ENCODE assay signal across 24 cellular contexts in genomic region chr16:27382187-27382855, GRCh38. TPM values are rescaled to one million over a fixed set of nuclear protein-coding genes. Genes with fewer than 3 reads are reported as not detected.
A peak's percentile ranks its signal among the peaks of the same experiment; 100 is the strongest.
DNase-seq lines count a peak whose midpoint lies in the region; ATAC-seq, FAIRE-seq and TF ChIP-seq lines count a peak whose summit lies in the region.
"Had no signal": no experiment of that assay in that cellular context is flagged by ENCODE, and none has a peak within 500 bp of the region (broad histone marks: within the 10 kb centered on the region; RNA-seq: fewer than 3 reads in every experiment).

No MANE protein-coding gene starts in this region.

- no peak overlapping the region for H3K9ac ChIP-seq in H1 (replicated peaks in 1 of 4; ENCODE audit: extremely low read depth in 1 of 4, low read depth in 3 of 4, low read length in 3 of 4)
- H3K9ac ChIP-seq: SK-N-SH had no signal

- no peak overlapping the region for H2BK120ac ChIP-seq in H1 (replicated peaks; ENCODE audit: low read depth, low read length)

- ATAC-seq in stimulated activated naive B cell treated with anti-CD40 and anti-IgM and Interleukin-4, amounts not matched to agents 10 μg/mL and 1 μg/mL and 100 μg/mL, for 72 hours (replicated peaks), result no peak
- ATAC-seq in sciatic nerve, result no peak
- ATAC-seq: activated T-cell treated with anti-CD3 and anti-CD28 coated beads, Interleukin-2, amount 50 U/mL, for 72 hours; gastroesophageal sphincter; left colon had no signal

- no peak overlapping the region for H2BK12ac ChIP-seq in H1 (ENCODE audit: low read depth, low read length)

- intact Hi-C loops in sciatic nerve (cut with DNase I), result no loop called here

- no peak overlapping the region for H4K8ac ChIP-seq in H1 (ENCODE audit: extremely low read depth, insufficient read depth, low read length)

- no peak overlapping the region for H2AK5ac ChIP-seq in H1 (ENCODE audit: low read depth, low read length)

- H3K14ac ChIP-seq in H1 (ENCODE audit: insufficient read length), result no peak overlapping the region

- H2AFZ ChIP-seq in H1 (ENCODE audit: low read length), result no peak overlapping the region

- no peaks in the 10 kb centered on the region for H3K27me3 Mint-ChIP-seq in stimulated activated naive B cell treated with anti-CD40 and anti-IgM and Interleukin-4, amounts not matched to agents 10 μg/mL and 1 μg/mL and 100 μg/mL, for 72 hours
- H3K27me3 Mint-ChIP-seq: activated CD4-positive, alpha-beta T cell treated with anti-CD3 and anti-CD28 coated beads, Interleukin-2, amount 10 ng/mL, durations not matched to agents 24 days and 14 days had no signal

- no peaks in the 10 kb centered on the region for H3K23me2 ChIP-seq in H1 (ENCODE audit: low read depth, low read length)

- CTCF ChIA-PET in H1 (lab: Charles Lee; ENCODE audit: partially characterized antibody), result no interaction called here

- H3K4me2 ChIP-seq in H1 (ENCODE audit: insufficient read depth in 1 of 2, low read depth in 2 of 2, low read length in 2 of 2), result no peak overlapping the region
- H3K4me2 ChIP-seq: SK-N-SH had no signal

- no peaks in the 10 kb centered on the region for H3K36me3 ChIP-seq in H1 (ENCODE audit: control insufficient read depth in 2 of 4, insufficient read depth in 4 of 4, low read length in 3 of 4)
- H3K36me3 ChIP-seq: gastroesophageal sphincter had no signal

- no peaks in the 10 kb centered on the region for H4K20me1 ChIP-seq in H1 (replicated peaks in 1 of 2; ENCODE audit: control insufficient read depth in 1 of 2, insufficient read depth in 2 of 2, low read length in 2 of 2)

- no peaks in the 10 kb centered on the region for H3K9me3 ChIP-seq in H1 (ENCODE audit: insufficient read depth in 2 of 2, low read depth in 1 of 2, low read length in 1 of 2)
- H3K9me3 ChIP-seq: SK-N-SH had no signal

- no peak overlapping the region for H3K4ac ChIP-seq in H1 (replicated peaks; ENCODE audit: insufficient read length, low read depth, low read length)

- POLR2A ChIA-PET in H1 (lab: Charles Lee; ENCODE audit: partially characterized antibody), result interaction anchor here (1.0 to 1.1 kb wide), 2 partner anchors 19 to 198 kb away, joined by 3 read pairs; no protein-coding TSS in a partner anchor

- TF ChIP-seq EP300 in H1 (IDR thresholded peaks at IDR 0.05; ENCODE audit: borderline replicate concordance in 1 of 2, low read depth in 2 of 2, low read length in 2 of 2), result no peak

- H3K79me1 ChIP-seq in H1 (ENCODE audit: low read depth, low read length), result no peaks in the 10 kb centered on the region

- peaks cover 4 to 11% of the 10 kb centered on the region in 2 donors for H3K9me3 Mint-ChIP-seq in stimulated activated naive B cell treated with anti-CD40 and anti-IgM and Interleukin-4, amounts not matched to agents 10 μg/mL and 1 μg/mL and 100 μg/mL, for 72 hours

- TF ChIP-seq POLR2A in H1 (IDR thresholded peaks at IDR 0.05; ENCODE audit: control extremely low read depth in 1 of 2, low read depth in 2 of 2, low read length in 2 of 2), result no peak

- no peak for TF ChIP-seq CTCF in H1 (IDR thresholded peaks at IDR 0.05; ENCODE audit: control extremely low read depth in 1 of 3, insufficient read depth in 1 of 3, low read depth in 1 of 3, low read length in 3 of 3)

- H3K4me1 ChIP-seq in H1 (replicated peaks in 1 of 4; ENCODE audit: control insufficient read depth in 3 of 4, insufficient read depth in 4 of 4, low read length in 3 of 4), result no peaks in the 10 kb centered on the region; a peak in 2 of 7 replicates
- H3K4me1 ChIP-seq: gastroesophageal sphincter had no signal

- H3K4me3 Mint-ChIP-seq in stimulated activated naive B cell treated with anti-CD40 and anti-IgM and Interleukin-4, amounts not matched to agents 10 μg/mL and 1 μg/mL and 100 μg/mL, for 72 hours, result peak overlapping the region in 1 of 2 donors; percentile 0
- H3K4me3 Mint-ChIP-seq: activated CD4-positive, alpha-beta T cell treated with anti-CD3 and anti-CD28 coated beads, Interleukin-2, amount 10 ng/mL, durations not matched to agents 24 days and 14 days; activated T-cell treated with anti-CD3 and anti-CD28 coated beads, Interleukin-2, amount 50 U/mL, for 72 hours had no signal

- peak overlapping the region; percentile 18; the same call in 1 of the 2 replicates for H2BK15ac ChIP-seq in H1 (ENCODE audit: low read length)

- H4K91ac ChIP-seq in H1 (replicated peaks; ENCODE audit: insufficient read length, low read length), result no peak overlapping the region

- H3K27ac Mint-ChIP-seq in stimulated activated naive B cell treated with anti-CD40 and anti-IgM and Interleukin-4, amounts not matched to agents 10 μg/mL and 1 μg/mL and 100 μg/mL, for 72 hours, result peak overlapping the region; percentile 70
- H3K27ac Mint-ChIP-seq: activated CD4-positive, alpha-beta T cell treated with anti-CD3 and anti-CD28 coated beads, Interleukin-2, amount 10 ng/mL, durations not matched to agents 24 days and 14 days; activated T-cell treated with anti-CD3 and anti-CD28 coated beads, Interleukin-2, amount 50 U/mL, for 72 hours had no signal

- no peak for TF ChIP-seq RAD21 in H1 (IDR thresholded peaks at IDR 0.05 in 1 of 2, conservative IDR thresholded peaks at IDR 0.05 in 1 of 2; ENCODE audit: low read depth in 2 of 2, low read length in 2 of 2)

- peaks cover 54 to 84% of the 10 kb centered on the region in 2 donors for H3K4me1 Mint-ChIP-seq in stimulated activated naive B cell treated with anti-CD40 and anti-IgM and Interleukin-4, amounts not matched to agents 10 μg/mL and 1 μg/mL and 100 μg/mL, for 72 hours

- H3K18ac ChIP-seq in H1 (ENCODE audit: extremely low read depth, low read length), result no peak overlapping the region

- H2BK20ac ChIP-seq in H1 (ENCODE audit: low read length), result no peak overlapping the region

- peaks cover 14 to 20% of the 10 kb centered on the region in 2 donors for H3K36me3 Mint-ChIP-seq in stimulated activated naive B cell treated with anti-CD40 and anti-IgM and Interleukin-4, amounts not matched to agents 10 μg/mL and 1 μg/mL and 100 μg/mL, for 72 hours

- no peak overlapping the region for H4K5ac ChIP-seq in H1 (ENCODE audit: insufficient read length, low read depth, low read length)

- DNase-seq in activated T-cell treated with anti-CD3 and anti-CD28 coated beads, Interleukin-2, amount 50 U/mL, for 48 hours, result peak; percentile 14 to 20
- DNase-seq in activated T-cell treated with anti-CD3 and anti-CD28 coated beads for 4 hours, result no peak
- DNase-seq in NCI-H69 (lab: John Stamatoyannopoulos, UW), result peak; percentile 13
- DNase-seq in H1 (ENCODE audit: low read depth in 1 of 2, low spot score in 2 of 2), result no peak
- no peak for DNase-seq in stimulated activated naive B cell treated with anti-CD40 and anti-IgM and Interleukin-4, amounts not matched to agents 10 μg/mL and 1 μg/mL and 100 μg/mL, for 72 hours
- no peak for DNase-seq in RCC 7860 (ENCODE audit: low spot score)
- no peak for DNase-seq in DMS153 treated with DMSO at 0.1 percent for 48 hours (lab: John Stamatoyannopoulos, UW; ENCODE audit: unreplicated experiment)
- no peak for DNase-seq in sciatic nerve (ENCODE audit: low spot score)
- DNase-seq: activated CD4-positive, alpha-beta T cell treated with anti-CD3 and anti-CD28 coated beads, Interleukin-2, amount 10 ng/mL, durations not matched to agents 24 days and 14 days; amniotic stem cell; EL; erythroblast; H7; left colon; NCI-H2107; NCI-H774; SK-N-SH; stimulated activated CD4-positive, alpha-beta T cell treated with anti-CD3 and anti-CD28 coated beads, Interleukin-15, amount 100 ng/mL, for 24 hours; stimulated activated naive CD4-positive, alpha-beta T cell; trophoblast cell had no signal

- no peaks in the 10 kb centered on the region; a peak in 1 of 7 replicates for H3K27me3 ChIP-seq in H1 (replicated peaks in 1 of 4; ENCODE audit: control insufficient read depth in 3 of 4, extremely low read depth in 1 of 4, insufficient read depth in 3 of 4, low read length in 3 of 4)

- no peak overlapping the region for H3K23ac ChIP-seq in H1 (ENCODE audit: insufficient read length)

- no peak overlapping the region for H2BK5ac ChIP-seq in H1 (ENCODE audit: low read depth, low read length)

- H3K4me3 ChIP-seq in H1 (ENCODE audit: extremely low read depth in 1 of 4, insufficient read depth in 2 of 4, low read depth in 3 of 4, low read length in 4 of 4), result no peak overlapping the region
- H3K4me3 ChIP-seq: dorsolateral prefrontal cortex, gastroesophageal sphincter had no signal

- H3K56ac ChIP-seq in H1 (replicated peaks; ENCODE audit: insufficient read length, low read depth, low read length), result no peak overlapping the region

- H3K27ac ChIP-seq in H1 (ENCODE audit: low read depth, low read length), result no peak overlapping the region
- H3K27ac ChIP-seq: dorsolateral prefrontal cortex, gastroesophageal sphincter had no signal

- FAIRE-seq in H1 (lab: Jason Lieb, UNC) (no peak), RCC 7860 (lab: Jason Lieb, UNC) (no peak)
- FAIRE-seq: GM19239 had no signal

- H3K79me2 ChIP-seq in H1 (ENCODE audit: control insufficient read depth in 1 of 2, insufficient read depth in 2 of 2, low read length in 2 of 2), result no peaks in the 10 kb centered on the region

- WGBS in H1 (ENCODE audit: extremely low coverage in 1 of 2, insufficient coverage in 1 of 2, insufficient read length in 1 of 2, insufficient replicate concordance in 2 of 2, low coverage in 1 of 2, low lambda C conversion rate in 2 of 2, missing lambda C conversion rate in 1 of 2), 2 experiments, result 74% methylated on average over 7 of the region's 7 CpGs; no CpG with 5 or more reads in 1 of the 2 experiments

TF ChIP-seq in H1, 55 proteins besides CTCF, POLR2A, EP300 and RAD21:
- TF ChIP-seq CREB1 (IDR thresholded peaks at IDR 0.05), result peak; percentile 13; the same call in 1 of the 2 replicates
- no peak for TF ChIP-seq PHF8 (conservative IDR thresholded peaks at IDR 0.05; ENCODE audit: low read depth, low read length)

RNA-seq across cellular contexts. Expression of gene IL21R, which starts 19.7 kb away (rescaled TPM):
- 0.34 TPM in 2 replicates for total RNA-seq in H1 (2021; fragmentation: NEBNext Ultra II Directional; extraction: Animal tissue kit (Norgen Biotek cat#: 25700))
- polyA plus RNA-seq in H1 (2011; rRNA removed), result 0.70 and 0.75 TPM in 2 replicates
- 0.79 TPM for polyA plus RNA-seq in H1 (2011; cell fraction: cytosol; rRNA removed)
- 0.43 TPM for polyA plus RNA-seq in H1 (2011; cell fraction: nucleus; rRNA removed)
- 0.29 to 0.58 TPM (median 0.34 TPM) in 4 replicates for polyA plus RNA-seq in H1 (2012, experiment 1 of 2)
- 0.33 TPM for polyA plus RNA-seq in H1 (2012, experiment 2 of 2)
- 0.97 TPM for polyA plus RNA-seq in H1 (2013, experiment 1 of 2)
- polyA plus RNA-seq in H1 (2013, experiment 2 of 2), result 0.96 TPM
- 1.1 and 1.9 TPM in 2 replicates for polyA minus RNA-seq in H1 (2011; rRNA and poly(A)+ RNA removed)
- polyA minus RNA-seq in H1 (2011; cell fraction: cytosol; rRNA and poly(A)+ RNA removed), result not detected
- not detected for polyA minus RNA-seq in H1 (2011; cell fraction: nucleus; rRNA and poly(A)+ RNA removed)
- total RNA-seq in sciatic nerve, result 1.7 TPM

Comparison
In these comparisons a context has a peak if more than half of its experiments do, and no peak if none do; other contexts are left out.
1. DNase-seq: peak in activated T-cell treated with anti-CD3 and anti-CD28 coated beads, Interleukin-2, amount 50 U/mL, for 48 hours (2 of 2) and NCI-H69 (single experiment); none in activated T-cell treated with anti-CD3 and anti-CD28 coated beads for 4 hours (single experiment), H1 (0 of 2), stimulated activated naive B cell treated with anti-CD40 and anti-IgM and Interleukin-4, amounts not matched to agents 10 μg/mL and 1 μg/mL and 100 μg/mL, for 72 hours (single experiment), RCC 7860 (single experiment), DMS153 treated with DMSO at 0.1 percent for 48 hours (single experiment) and sciatic nerve (single experiment).